Comparison of ENCODE assay signal across 24 cellular contexts in the genomic region with DNA sequence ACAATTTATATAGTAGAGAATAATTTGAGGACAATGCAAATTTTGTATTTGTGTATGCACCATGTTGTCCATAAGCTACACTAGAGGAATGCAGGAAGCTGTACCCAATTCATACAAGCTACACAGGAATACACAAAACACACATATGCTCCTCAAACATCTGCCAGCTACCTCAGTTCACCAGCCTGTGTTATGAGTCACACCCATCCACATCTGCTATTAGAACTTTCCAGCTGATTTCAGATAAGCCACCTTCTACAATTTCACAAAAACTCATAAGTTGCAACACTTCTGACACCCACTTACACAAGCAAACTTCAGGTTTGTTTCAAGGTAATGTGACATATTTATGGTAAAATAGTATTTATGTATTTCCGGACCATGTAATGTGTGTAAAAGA.
DNase-seq lines count a peak whose midpoint lies in the region; FAIRE-seq and TF ChIP-seq lines count a peak whose summit lies in the region.
"Had no signal": no experiment of that assay in that cellular context is flagged by ENCODE, and none has a peak within 500 bp of the region (broad histone marks: within the 10 kb centered on the region; RNA-seq: fewer than 3 reads in every experiment).

No MANE protein-coding gene starts in this region.

- TF ChIP-seq CTCF in astrocyte (IDR thresholded peaks at IDR 0.05; ENCODE audit: insufficient read depth, low read depth, low read length): no peak

- H3K36me3 Mint-ChIP-seq in astrocyte (ENCODE audit: low read depth, unreplicated experiment): no peaks in the 10 kb centered on the region

- H3K4ac ChIP-seq in neuronal stem cell (ENCODE audit: low read length): no peak overlapping the region

- peak; percentile 3 for DNase-seq in Daoy (ENCODE audit: low read depth)
- DNase-seq in HCEC 1CT: peak; percentile 29
- DNase-seq in astrocyte (ENCODE audit: low read depth): peak; percentile 64
- DNase-seq in neuronal stem cell (ENCODE audit: low spot score): no peak
- no peak for DNase-seq in NCI-H1105 (lab: John Stamatoyannopoulos, UW)
- no peak for DNase-seq in NCI-H1436 treated with DMSO at 0.1 percent for 48 hours (lab: John Stamatoyannopoulos, UW)
- DNase-seq in cerebellar nuclear complex (lab: John Stamatoyannopoulos, UW): no peak
- DNase-seq: CD4-positive, alpha-beta T cell; COR-L47; DMS79; Kasumi-1; NCI-H1048; NCI-H1436; NCI-H1930; NCI-H345; NCI-H524; NCI-H774; NK-92 treated with Interleukin-12 subunit alpha and Interleukin-12 subunit beta, amount 100 ng/mL, for 24 hours had no signal

- no peak overlapping the region for H3K27ac Mint-ChIP-seq in astrocyte (ENCODE audit: unreplicated experiment)
- H3K27ac Mint-ChIP-seq: CD4-positive, alpha-beta T cell; GM23338 had no signal

- H3K4me1 Mint-ChIP-seq in astrocyte (ENCODE audit: low read depth, unreplicated experiment): no peaks in the 10 kb centered on the region

- no peak overlapping the region for H3K4me3 ChIP-seq in astrocyte (ENCODE audit: insufficient read depth, low read depth, low read length)
- no peak overlapping the region for H3K4me3 ChIP-seq in neuronal stem cell (ENCODE audit: low read length in 2 of 2)
- H3K4me3 ChIP-seq: BLaER1, GM23338, HAP-1, SJSA1 had no signal

- H3K4me1 ChIP-seq in astrocyte (ENCODE audit: insufficient read depth, low read length) (no peaks in the 10 kb centered on the region), neuronal stem cell (ENCODE audit: control insufficient read depth in 2 of 2, insufficient read depth in 1 of 2, low read depth in 1 of 2, low read length in 2 of 2) (no peaks in the 10 kb centered on the region)
- H3K4me1 ChIP-seq: BLaER1, HAP-1, SJSA1 had no signal

- no peak overlapping the region for H4K91ac ChIP-seq in neuronal stem cell (ENCODE audit: low read depth, low read length, poor library complexity)

- no peak overlapping the region for H3K23ac ChIP-seq in neuronal stem cell (ENCODE audit: low read depth, low read length, poor library complexity)

- H2BK12ac ChIP-seq in neuronal stem cell (ENCODE audit: low read length): no peak overlapping the region

- H3K27me3 ChIP-seq in astrocyte (ENCODE audit: insufficient read depth, low read length): no peaks in the 10 kb centered on the region
- no peaks in the 10 kb centered on the region for H3K27me3 ChIP-seq in neuronal stem cell (ENCODE audit: control insufficient read depth in 3 of 3, insufficient read depth in 3 of 3, low read depth in 1 of 3, low read length in 3 of 3)
- H3K27me3 ChIP-seq: BLaER1, SJSA1 had no signal

- H3K36me3 ChIP-seq in astrocyte (ENCODE audit: insufficient read depth, low read length) (no peaks in the 10 kb centered on the region), neuronal stem cell (replicated peaks in 1 of 2; ENCODE audit: control insufficient read depth in 2 of 2, insufficient read depth in 2 of 2, low read length in 2 of 2) (no peaks in the 10 kb centered on the region)
- H3K36me3 ChIP-seq: BLaER1, HAP-1, SJSA1 had no signal

- H2BK5ac ChIP-seq in neuronal stem cell (ENCODE audit: low read length): no peak overlapping the region

- H3K4me3 Mint-ChIP-seq in astrocyte (ENCODE audit: unreplicated experiment): no peak overlapping the region
- H3K4me3 Mint-ChIP-seq: CD4-positive, alpha-beta T cell; GM23338 had no signal

- peak overlapping the region; percentile 65 for H4K8ac ChIP-seq in neuronal stem cell (ENCODE audit: low read depth, low read length)

- no peaks in the 10 kb centered on the region for H3K27me3 Mint-ChIP-seq in astrocyte (ENCODE audit: low read depth, unreplicated experiment)
- H3K27me3 Mint-ChIP-seq: CD4-positive, alpha-beta T cell had no signal

- WGBS in neuronal stem cell (ENCODE audit: extremely low coverage in 2 of 2, insufficient read length in 2 of 2, insufficient replicate concordance in 1 of 2), 2 donors: no CpG with 5 or more reads among the region's 1 CpG

- H2BK120ac ChIP-seq in neuronal stem cell (ENCODE audit: low read depth, low read length): no peak overlapping the region

- H3K9me3 ChIP-seq in astrocyte (ENCODE audit: insufficient read depth, low read depth, low read length): no peaks in the 10 kb centered on the region
- no peaks in the 10 kb centered on the region for H3K9me3 ChIP-seq in neuronal stem cell (replicated peaks in 1 of 2; ENCODE audit: control insufficient read depth in 2 of 2, insufficient read depth in 1 of 2, low read depth in 1 of 2, low read length in 2 of 2)
- H3K9me3 ChIP-seq: BLaER1, HAP-1, SJSA1 had no signal

- no peak overlapping the region for H3K18ac ChIP-seq in neuronal stem cell (ENCODE audit: low read length)

- no peaks in the 10 kb centered on the region for H3K79me1 ChIP-seq in neuronal stem cell (ENCODE audit: low read depth, low read length)

- no peaks in the 10 kb centered on the region for H3K79me2 ChIP-seq in astrocyte (ENCODE audit: insufficient read depth, low read length)

- no peak overlapping the region for H2AK5ac ChIP-seq in neuronal stem cell (ENCODE audit: low read depth, low read length)

- H4K20me1 ChIP-seq in astrocyte (ENCODE audit: insufficient read depth, low read length): no peaks in the 10 kb centered on the region
- H4K20me1 ChIP-seq: BLaER1 had no signal

- H3K14ac ChIP-seq in neuronal stem cell (ENCODE audit: low read length): no peak overlapping the region

- H3K4me2 ChIP-seq in astrocyte (ENCODE audit: low read length) (no peak overlapping the region), neuronal stem cell (ENCODE audit: insufficient read depth, low read length, poor library complexity, severe bottlenecking) (no peak overlapping the region)
- H3K4me2 ChIP-seq: BLaER1, GM23338 had no signal

- H3K27ac ChIP-seq in astrocyte (ENCODE audit: low read depth, low read length) (no peak overlapping the region), neuronal stem cell (replicated peaks; ENCODE audit: low read length) (no peak overlapping the region)
- H3K27ac ChIP-seq: BLaER1, SJSA1 had no signal

- FAIRE-seq in astrocyte (lab: Jason Lieb, UNC): no peak
- FAIRE-seq: GM12892, RCC 7860 had no signal

- H2AFZ ChIP-seq in astrocyte (ENCODE audit: low read depth, low read length) (no peak overlapping the region), neuronal stem cell (ENCODE audit: low read length) (no peak overlapping the region)
- H2AFZ ChIP-seq: GM23338 had no signal

- no peaks in the 10 kb centered on the region for H3K9me3 Mint-ChIP-seq in astrocyte (ENCODE audit: unreplicated experiment)
- H3K9me3 Mint-ChIP-seq: CD4-positive, alpha-beta T cell; GM23338 had no signal

- no peak overlapping the region for H2BK15ac ChIP-seq in neuronal stem cell (ENCODE audit: low read length)

- H3K9ac ChIP-seq in astrocyte (ENCODE audit: low read length): no peak overlapping the region
- no peak overlapping the region for H3K9ac ChIP-seq in neuronal stem cell (ENCODE audit: low read depth, low read length, poor library complexity)
- H3K9ac ChIP-seq: BLaER1 had no signal

Comparison
In these comparisons a context has a peak if more than half of its experiments do, and no peak if none do; other contexts are left out.
1. DNase-seq: peak in Daoy (single experiment), HCEC 1CT (single experiment) and astrocyte (single experiment); none in neuronal stem cell (single experiment), NCI-H1105 (single experiment), NCI-H1436 treated with DMSO at 0.1 percent for 48 hours (single experiment) and cerebellar nuclear complex (0 of 2).